19 cellular contexts compared by ENCODE assay signal in the genomic region with DNA sequence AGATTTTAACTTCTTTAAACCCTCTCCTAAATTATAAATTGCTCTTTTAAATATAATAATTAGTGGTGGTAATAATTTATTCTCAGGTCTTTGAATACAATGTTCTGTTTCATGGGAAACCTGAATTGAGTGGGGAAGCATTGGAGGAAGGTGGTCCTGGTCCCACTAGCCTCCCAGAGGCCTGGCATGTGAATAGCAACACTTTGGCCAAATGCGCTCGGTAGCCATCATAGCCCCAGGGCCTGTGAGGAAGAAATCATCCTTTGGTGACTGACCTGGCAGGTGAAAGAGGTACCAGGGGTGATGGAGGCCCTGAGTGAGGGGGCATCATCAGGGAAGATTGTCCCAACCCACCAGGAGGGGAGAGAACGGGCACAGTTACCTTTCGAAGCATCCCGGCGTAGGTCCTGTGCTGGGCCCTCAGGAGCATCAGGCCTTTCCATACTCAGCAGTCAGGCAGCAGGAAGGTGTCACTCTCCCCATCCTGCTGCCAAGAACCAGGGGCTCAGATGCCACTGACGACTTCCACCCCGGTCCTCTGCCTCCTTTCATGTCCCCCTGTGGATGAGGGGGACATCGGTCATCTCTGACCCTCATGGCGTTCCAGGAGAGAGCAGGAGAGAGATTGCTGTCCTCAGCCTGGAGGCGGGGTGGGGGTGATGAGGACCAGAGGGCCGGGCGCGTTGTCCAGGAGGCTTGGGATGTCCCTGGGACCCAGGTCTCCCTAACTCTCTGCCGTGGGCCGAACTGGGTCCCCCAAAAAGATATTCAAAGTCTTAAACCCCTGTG.
"Had no signal": no experiment of that assay in that cellular context is flagged by ENCODE, and none has a peak within 500 bp of the region (broad histone marks: within the 10 kb centered on the region; RNA-seq: fewer than 3 reads in every experiment).

No MANE protein-coding gene starts in this region.

- H3K4me1 ChIP-seq: esophagus muscularis mucosa, left lung, tibial nerve had no signal

- H3K27me3 ChIP-seq: body of pancreas, hepatocyte, left lung, ovary, tibial nerve had no signal

- FAIRE-seq: kidney had no signal

- DNase-seq: activated CD4-positive, alpha-beta T cell treated with anti-CD3 and anti-CD28 coated beads for 1 hour; activated CD4-positive, alpha-beta T cell treated with anti-CD3 and anti-CD28 coated beads, Interleukin-2, amount 50 U/mL, for 4 hours; activated T-cell treated with anti-CD3 and anti-CD28 coated beads, Interleukin-2, amount 50 U/mL, for 1 hour; body of pancreas; central memory CD4-positive, alpha-beta T cell; kidney; left lung; nephron progenitor cell; SK-N-SH; stimulated activated CD4-positive, alpha-beta T cell treated with anti-CD3 and anti-CD28 coated beads, Interleukin-4, amount 100 ng/mL, for 1 hour; stimulated activated naive CD4-positive, alpha-beta T cell; substantia nigra; T1000 had no signal

- ATAC-seq: activated naive CD4-positive, alpha-beta T cell treated with anti-CD3 and anti-CD28 coated beads, Interleukin-2, amount 50 U/mL, for 72 hours; body of pancreas; left lung had no signal

- H3K9me3 ChIP-seq: body of pancreas, esophagus muscularis mucosa, left lung, ovary, SK-N-SH, tibial nerve had no signal

- H3K27ac ChIP-seq: body of pancreas, coronary artery, esophagus muscularis mucosa, hepatocyte, left lung, ovary, tibial nerve had no signal

- H3K4me3 ChIP-seq: body of pancreas, coronary artery, esophagus muscularis mucosa, hepatocyte, left lung, ovary, tibial nerve had no signal

- H3K36me3 ChIP-seq: esophagus muscularis mucosa, left lung, ovary, tibial nerve had no signal
